Comparison of ENCODE assay signal across 1 cellular context in the genomic region with DNA sequence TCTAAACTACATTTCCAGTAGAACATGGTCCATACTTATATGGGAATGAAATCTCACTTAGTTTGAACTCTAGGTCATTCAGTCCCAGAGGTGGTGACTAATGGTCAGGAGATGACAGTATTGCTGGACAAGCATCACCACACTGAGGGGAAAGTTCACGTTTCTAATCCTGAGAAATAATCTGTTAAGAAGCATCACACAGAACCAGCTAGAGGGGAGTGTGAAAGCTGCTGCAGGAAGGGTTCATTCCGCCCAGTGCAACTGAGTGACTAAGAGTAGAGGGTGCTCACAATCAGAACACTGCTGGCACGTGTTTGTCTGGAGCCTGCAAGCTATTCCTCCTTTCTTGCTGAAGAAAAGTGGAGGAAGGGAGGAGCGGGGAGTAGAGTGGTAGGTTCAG.
TF ChIP-seq lines count a peak whose summit lies in the region.

No MANE protein-coding gene starts in this region.

TF ChIP-seq in endothelial cell of umbilical vein, 7 proteins besides CTCF, POLR2A, EP300 and RAD21 (continued from another document):
- no peak for TF ChIP-seq MYC (IDR thresholded peaks at IDR 0.05; ENCODE audit: low read depth, low read length)
- no peak for TF ChIP-seq FOS (IDR thresholded peaks at IDR 0.05; ENCODE audit: borderline replicate concordance, insufficient read depth, low read length)
